ENCODE assay signal across 9 cellular contexts in the genomic region with DNA sequence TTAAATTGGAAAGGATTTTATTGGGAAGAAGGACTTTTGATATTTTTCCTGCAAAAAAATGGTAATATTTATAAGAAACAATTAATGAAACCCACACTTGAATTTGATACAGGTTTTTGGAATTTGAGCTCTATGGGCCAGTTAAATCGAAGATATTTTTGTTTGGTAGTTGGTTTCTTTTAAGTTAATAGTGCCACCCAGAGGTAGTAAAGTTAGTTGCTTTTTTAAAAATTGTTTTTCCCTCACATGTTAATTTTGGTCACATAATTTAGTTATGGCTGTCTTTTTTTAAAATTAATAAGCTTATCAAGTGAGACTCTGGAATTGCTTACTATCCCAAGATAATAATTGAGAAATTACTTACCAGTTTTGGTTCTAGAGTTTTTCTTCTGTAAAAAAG. TPM values are rescaled to one million over a fixed set of nuclear protein-coding genes. Genes with fewer than 3 reads are reported as not detected.
DNase-seq lines count a peak whose midpoint lies in the region; ATAC-seq and TF ChIP-seq lines count a peak whose summit lies in the region.
"Had no signal": no experiment of that assay in that cellular context is flagged by ENCODE, and none has a peak within 500 bp of the region (broad histone marks: within the 10 kb centered on the region; RNA-seq: fewer than 3 reads in every experiment).

No MANE protein-coding gene starts in this region.

- H4K20me1 ChIP-seq in smooth muscle cell (ENCODE audit: low read depth) = no peaks in the 10 kb centered on the region

- H3K4me3 ChIP-seq in dorsolateral prefrontal cortex (no peak overlapping the region), smooth muscle cell (no peak overlapping the region)

- peak; percentile 0 to 20 for DNase-seq in NCI-H526 (lab: John Stamatoyannopoulos, UW)
- DNase-seq in NCI-H526 treated with DMSO at 0.1 percent for 48 hours (lab: John Stamatoyannopoulos, UW) = no peak
- DNase-seq in NCI-H2227 treated with DMSO at 0.1 percent for 48 hours (lab: John Stamatoyannopoulos, UW) = peak; percentile 9
- no peak for DNase-seq in dorsolateral prefrontal cortex
- DNase-seq in smooth muscle cell (lab: John Stamatoyannopoulos, UW; ENCODE audit: unreplicated experiment) = no peak
- DNase-seq in activated gamma-delta T cell treated with Interleukin-2 at 50 U/mL for 16 hours = no peak
- DNase-seq: activated naive CD4-positive, alpha-beta T cell had no signal

- no peaks in the 10 kb centered on the region for H3K79me2 ChIP-seq in smooth muscle cell (ENCODE audit: low read depth)

- no peaks in the 10 kb centered on the region for H3K27me3 ChIP-seq in dorsolateral prefrontal cortex
- H3K27me3 ChIP-seq in smooth muscle cell (ENCODE audit: low read depth) = no peaks in the 10 kb centered on the region

- WGBS in smooth muscle cell (ENCODE audit: low lambda C conversion rate) = 0% methylated on average over 1 of the region's 1 CpG

- TF ChIP-seq CTCF in dorsolateral prefrontal cortex (IDR thresholded peaks at IDR 0.05 in 54 of 56, conservative IDR thresholded peaks at IDR 0.05 in 2 of 56; ENCODE audit: low read depth in 1 of 56, partially characterized antibody in 56 of 56) (peak in 55 of 56 donors; percentile 19 to 74 (median 51)), smooth muscle cell (IDR thresholded peaks at IDR 0.05; ENCODE audit: borderline replicate concordance, insufficient read depth, poor library complexity, severe bottlenecking) (peak; percentile 57)

- H3F3A ChIP-seq in smooth muscle cell (ENCODE audit: low read depth) = no peaks in the 10 kb centered on the region

- intact Hi-C loops in dorsolateral prefrontal cortex (cut with DNase I) = no loop called here

- H3K9ac ChIP-seq in smooth muscle cell (ENCODE audit: low read depth) = no peak overlapping the region

- H2AFZ ChIP-seq in smooth muscle cell (ENCODE audit: low read depth) = no peak overlapping the region

- no peaks in the 10 kb centered on the region for H3K4me1 ChIP-seq in smooth muscle cell (ENCODE audit: low read depth)

- H3K4me2 ChIP-seq in smooth muscle cell = no peak overlapping the region

- no peak overlapping the region for H3K27ac ChIP-seq in dorsolateral prefrontal cortex
- H3K27ac ChIP-seq in smooth muscle cell (ENCODE audit: low read depth) = no peak overlapping the region

- peaks cover 16% of the 10 kb centered on the region for H3K36me3 ChIP-seq in smooth muscle cell (ENCODE audit: low read depth)

- H3K9me3 ChIP-seq in smooth muscle cell (replicated peaks; ENCODE audit: low read depth) = no peaks in the 10 kb centered on the region

- ATAC-seq in GM21447 (IDR thresholded peaks at IDR 0.05; ENCODE audit: unreplicated experiment) (no peak), HG03520 (IDR thresholded peaks at IDR 0.05; ENCODE audit: unreplicated experiment) (no peak)

RNA-seq across cellular contexts. Expression of a gene that starts 7.1 kb away (rescaled TPM):
- total RNA-seq in dorsolateral prefrontal cortex (10 to 100 TPM in 6 of 120 experiments, 1 to 10 TPM in 114; 3.3 to 12.4 (median 6.3) TPM), smooth muscle cell (13.7 and 18.1 TPM in 2 replicates)
- polyA plus RNA-seq in smooth muscle cell = 6.3 and 7.0 TPM in 2 replicates

Comparison
In these comparisons a context has a peak if more than half of its experiments do, and no peak if none do; other contexts are left out.
1. DNase-seq: peak in NCI-H526 (2 of 2) and NCI-H2227 treated with DMSO at 0.1 percent for 48 hours (single experiment); none in NCI-H526 treated with DMSO at 0.1 percent for 48 hours (single experiment), dorsolateral prefrontal cortex (0 of 10), smooth muscle cell (single experiment) and activated gamma-delta T cell treated with Interleukin-2 at 50 U/mL for 16 hours (single experiment).